In genomic region chr14:53153702-53154112, GRCh38 we compare ENCODE assay signal across 8 cellular contexts. TPM values are rescaled to one million over a fixed set of nuclear protein-coding genes. Genes with fewer than 3 reads are reported as not detected.
A peak's percentile ranks its signal among the peaks of the same experiment; 100 is the strongest.
DNase-seq lines count a peak whose midpoint lies in the region; ATAC-seq and TF ChIP-seq lines count a peak whose summit lies in the region.

No MANE protein-coding gene starts in this region.

- H3K36me3 ChIP-seq in SU-DHL-6 (ENCODE audit: low read length) = no peaks in the 10 kb centered on the region
- H3K36me3 ChIP-seq in esophagus squamous epithelium = no peaks in the 10 kb centered on the region
- no peaks in the 10 kb centered on the region for H3K36me3 ChIP-seq in skeletal muscle satellite cell (ENCODE audit: insufficient read depth, low read length)

- ATAC-seq in HG02870 (IDR thresholded peaks at IDR 0.05; ENCODE audit: unreplicated experiment) (no peak), GM18519 (IDR thresholded peaks at IDR 0.05; ENCODE audit: low FRiP score, unreplicated experiment) (no peak)

- peak overlapping the region; percentile 85 for H3K27ac ChIP-seq in SU-DHL-6 (ENCODE audit: low read depth, low read length)
- H3K27ac ChIP-seq in esophagus squamous epithelium = peak overlapping the region; percentile 83 to 94 (median 88)

- no peak for DNase-seq in esophagus squamous epithelium (lab: John Stamatoyannopoulos, UW)
- DNase-seq in NCI-H446 treated with DMSO at 0.1 percent for 48 hours (lab: John Stamatoyannopoulos, UW) = no peak
- DNase-seq in midbrain (lab: John Stamatoyannopoulos, UW) = no peak

- intact Hi-C loops in esophagus squamous epithelium (cut with DNase I) = no loop called here

- H3K4me1 ChIP-seq in esophagus squamous epithelium = peaks cover 4 to 33% (median 9%) of the 10 kb centered on the region in 3 donors
- peaks cover 6% of the 10 kb centered on the region for H3K4me1 ChIP-seq in skeletal muscle satellite cell (ENCODE audit: control insufficient read depth, insufficient read depth, low read length)

- H4K20me1 ChIP-seq in SU-DHL-6 (ENCODE audit: low read depth, low read length) = peaks cover 5% of the 10 kb centered on the region; the same call in 1 of the 2 replicates

- no peak for TF ChIP-seq POLR2A in esophagus squamous epithelium (IDR thresholded peaks at IDR 0.05)

- H3K9ac ChIP-seq in SU-DHL-6 (ENCODE audit: low read length) (peak overlapping the region; percentile 94), skeletal muscle satellite cell (ENCODE audit: low read depth, low read length) (peak overlapping the region; percentile 82)

- peak overlapping the region; percentile 49 for H3K4me3 ChIP-seq in GM12875 (ENCODE audit: low read depth, low read length)
- peak overlapping the region; percentile 34 for H3K4me3 ChIP-seq in SU-DHL-6 (ENCODE audit: insufficient read depth, low read length, poor library complexity, severe bottlenecking)
- H3K4me3 ChIP-seq in esophagus squamous epithelium = peak overlapping the region; percentile 72 to 96 (median 88)
- H3K4me3 ChIP-seq in skeletal muscle satellite cell (ENCODE audit: low read length) = peak overlapping the region; percentile 93

- H3K4me2 ChIP-seq in SU-DHL-6 (ENCODE audit: low read depth, low read length, poor library complexity, severe bottlenecking) (peak overlapping the region; percentile 55), skeletal muscle satellite cell (ENCODE audit: low read length) (peak overlapping the region; percentile 86)

- peaks cover 22% of the 10 kb centered on the region for H3F3A ChIP-seq in SU-DHL-6 (ENCODE audit: insufficient read depth)

- WGBS in esophagus squamous epithelium, 2 donors = 64% methylated on average over 4 of the region's 4 CpGs

- no peaks in the 10 kb centered on the region for H3K9me3 ChIP-seq in SU-DHL-6 (ENCODE audit: insufficient read depth, low read length)
- no peaks in the 10 kb centered on the region for H3K9me3 ChIP-seq in esophagus squamous epithelium
- H3K9me3 ChIP-seq in skeletal muscle satellite cell (replicated peaks; ENCODE audit: low read length) = no peaks in the 10 kb centered on the region

- H3K9me2 ChIP-seq in SU-DHL-6 (replicated peaks; ENCODE audit: insufficient read depth, low read length) = no peaks in the 10 kb centered on the region

- TF ChIP-seq CTCF in GM12875 (IDR thresholded peaks at IDR 0.05; ENCODE audit: borderline replicate concordance, insufficient read depth, low read depth, low read length) (no peak), SU-DHL-6 (IDR thresholded peaks at IDR 0.05; ENCODE audit: insufficient read depth, low read length, poor library complexity, severe bottlenecking) (no peak), esophagus squamous epithelium (IDR thresholded peaks at IDR 0.05) (no peak)

- peak overlapping the region; percentile 62 for H2AFZ ChIP-seq in SU-DHL-6 (ENCODE audit: low read depth, low read length, severe bottlenecking)

- H3K27me3 ChIP-seq in SU-DHL-6 (ENCODE audit: low read length) (no peaks in the 10 kb centered on the region), esophagus squamous epithelium (no peaks in the 10 kb centered on the region), skeletal muscle satellite cell (ENCODE audit: control insufficient read depth, insufficient read depth, low read length) (no peaks in the 10 kb centered on the region)

- peaks cover 41% of the 10 kb centered on the region for H3K79me2 ChIP-seq in SU-DHL-6 (ENCODE audit: insufficient read depth, low read length)

RNA-seq across cellular contexts. Expression of gene DDHD1, which starts 0.6 kb away (rescaled TPM):
- 10 to 100 TPM in 1 of 4 donors, 1 to 10 TPM in 3; 1.4 to 14.3 (median 5.8) TPM for total RNA-seq in esophagus squamous epithelium
- total RNA-seq in skeletal muscle satellite cell (2012; rRNA removed) = 25.8 and 31.4 TPM in 2 replicates

Comparison
In these comparisons a context has a peak if more than half of its experiments do, and no peak if none do; other contexts are left out.
1. H3K4me3 ChIP-seq: peak in every context shown above with its lines; median percentile 93 in skeletal muscle satellite cell; 88 in esophagus squamous epithelium; 49 in GM12875; 34 in SU-DHL-6.